Comparison of ENCODE assay signal across 9 cellular contexts in genomic region chrX:119008122-119008744, GRCh38. TPM values are rescaled to one million over a fixed set of nuclear protein-coding genes. Genes with fewer than 3 reads are reported as not detected.
DNase-seq lines count a peak whose midpoint lies in the region; ATAC-seq and TF ChIP-seq lines count a peak whose summit lies in the region.
"Had no signal": no experiment of that assay in that cellular context is flagged by ENCODE, and none has a peak within 500 bp of the region (broad histone marks: within the 10 kb centered on the region; RNA-seq: fewer than 3 reads in every experiment).

No MANE protein-coding gene starts in this region.

- no peak overlapping the region for H2BK12ac ChIP-seq in trophoblast cell (ENCODE audit: low read length)

- H3K79me2 ChIP-seq in KMS-11 (ENCODE audit: insufficient read depth, low read depth) (no peaks in the 10 kb centered on the region), trophoblast cell (ENCODE audit: control insufficient read depth, insufficient read depth, low read length, poor library complexity) (no peaks in the 10 kb centered on the region)

- H3K36me3 ChIP-seq in KMS-11 (ENCODE audit: insufficient read depth) = no peaks in the 10 kb centered on the region
- no peaks in the 10 kb centered on the region for H3K36me3 ChIP-seq in trophoblast cell (ENCODE audit: control insufficient read depth in 1 of 2, insufficient read depth in 2 of 2, low read length in 2 of 2)

- no peak overlapping the region for H2AFZ ChIP-seq in KMS-11 (ENCODE audit: low read depth)
- H2AFZ ChIP-seq in trophoblast cell (ENCODE audit: insufficient read depth, low read length, poor library complexity) = no peak overlapping the region

- POLR2A ChIA-PET in activated CD4-positive, alpha-beta T cell treated with anti-CD3 and anti-CD28 coated beads for 36 hours (lab: Charles Lee) = no interaction called here

- no peak overlapping the region for H3K9ac ChIP-seq in KMS-11
- no peak overlapping the region for H3K9ac ChIP-seq in trophoblast cell (ENCODE audit: low read length)

- H3K4me2 ChIP-seq in KMS-11 = no peak overlapping the region
- H3K4me2 ChIP-seq in trophoblast cell (ENCODE audit: low read length) = no peak overlapping the region

- ATAC-seq in activated CD4-positive, CD25-positive, alpha-beta regulatory T cell treated with anti-CD3 and anti-CD28 coated beads, Interleukin-2, amount 50 U/mL, for 24 hours = no peak
- peak; percentile 51 for ATAC-seq in activated CD4-positive, alpha-beta T cell treated with anti-CD3 and anti-CD28 coated beads for 36 hours
- no peak for ATAC-seq in HG03108 (IDR thresholded peaks at IDR 0.05; ENCODE audit: unreplicated experiment)
- ATAC-seq: activated naive CD4-positive, alpha-beta T cell treated with anti-CD3 and anti-CD28 coated beads, Interleukin-2, amount 50 U/mL, for 72 hours had no signal

- H3K4me1 ChIP-seq in KMS-11 (ENCODE audit: low read depth, poor library complexity, severe bottlenecking) (peaks cover 10% of the 10 kb centered on the region), trophoblast cell (ENCODE audit: control insufficient read depth in 1 of 2, insufficient read depth in 2 of 2, low read length in 2 of 2) (no peaks in the 10 kb centered on the region)

- TF ChIP-seq CTCF in KMS-11 (conservative IDR thresholded peaks at IDR 0.05; ENCODE audit: low read depth, low read length) (peak; percentile 66), epithelial cell of proximal tubule (conservative IDR thresholded peaks at IDR 0.05; ENCODE audit: low read depth, low read length) (peak; percentile 62)

- no peak overlapping the region for H4K91ac ChIP-seq in trophoblast cell (ENCODE audit: low read depth, low read length)

- H3K4ac ChIP-seq in trophoblast cell (ENCODE audit: low read depth, low read length) = no peak overlapping the region

- intact Hi-C loops in activated CD4-positive, alpha-beta T cell treated with anti-CD3 and anti-CD28 coated beads for 36 hours (cut with DNase I, micrococcal nuclease) = loop anchor here (1.0 to 5.0 kb wide), 2 partner anchors 161 kb away; no protein-coding TSS in a partner anchor

- H3K4me1 Mint-ChIP-seq in activated CD4-positive, alpha-beta T cell treated with anti-CD3 and anti-CD28 coated beads for 36 hours = no peaks in the 10 kb centered on the region

- H3K9me3 ChIP-seq in trophoblast cell (ENCODE audit: insufficient read depth, low read depth, low read length) = no peaks in the 10 kb centered on the region

- no peak overlapping the region for H3K18ac ChIP-seq in trophoblast cell (ENCODE audit: low read length)

- no peak overlapping the region for H2AK5ac ChIP-seq in trophoblast cell (ENCODE audit: low read length)

- no peak overlapping the region for H4K12ac ChIP-seq in trophoblast cell (ENCODE audit: low read depth, low read length)

- no peak overlapping the region for H4K8ac ChIP-seq in trophoblast cell (ENCODE audit: low read depth, low read length)

- CTCF ChIA-PET in activated CD4-positive, alpha-beta T cell treated with anti-CD3 and anti-CD28 coated beads for 36 hours (lab: Charles Lee) = interaction anchor here (0.8 to 2.2 kb wide), 8 partner anchors 8 to 159 kb away, joined by 3 to 11 read pairs (median 3); no protein-coding TSS in a partner anchor

- H3K36me3 Mint-ChIP-seq in activated CD4-positive, alpha-beta T cell treated with anti-CD3 and anti-CD28 coated beads for 36 hours (ENCODE audit: low read depth) = peaks cover 6% of the 10 kb centered on the region

- H3K14ac ChIP-seq in trophoblast cell (ENCODE audit: low read length) = no peak overlapping the region

- no peak overlapping the region for H2BK120ac ChIP-seq in trophoblast cell (ENCODE audit: insufficient read depth, low read length, poor library complexity)

- H3K27ac Mint-ChIP-seq in activated CD4-positive, alpha-beta T cell treated with anti-CD3 and anti-CD28 coated beads for 36 hours = no peak overlapping the region
- H3K27ac Mint-ChIP-seq: activated naive CD4-positive, alpha-beta T cell treated with anti-CD3 and anti-CD28 coated beads, Interleukin-2, amount 50 U/mL, for 72 hours had no signal

- H3K4me3 ChIP-seq in KMS-11 (IDR thresholded peaks at IDR 0.05; ENCODE audit: insufficient read depth, low read depth, low read length) (no peak overlapping the region), epithelial cell of proximal tubule (ENCODE audit: low read depth, low read length) (no peak overlapping the region), trophoblast cell (ENCODE audit: low read depth, low read length) (no peak overlapping the region)

- no peaks in the 10 kb centered on the region for H4K20me1 ChIP-seq in KMS-11 (ENCODE audit: insufficient read depth)

- DNase-seq in activated CD4-positive, CD25-positive, alpha-beta regulatory T cell treated with anti-CD3 and anti-CD28 coated beads, Interleukin-2, amount 50 U/mL, for 72 hours = peak; percentile 38
- peak; percentile 55 for DNase-seq in activated CD4-positive, alpha-beta T cell treated with anti-CD3 and anti-CD28 coated beads for 36 hours
- DNase-seq in epithelial cell of proximal tubule (ENCODE audit: low read depth) (no peak), trophoblast cell (peak; percentile 15 to 70), SKM-1 treated with dmso at 0.1 percent for 144 hours (lab: John Stamatoyannopoulos, UW; ENCODE audit: unreplicated experiment) (no peak)

- H3K23ac ChIP-seq in trophoblast cell (ENCODE audit: low read length) = no peak overlapping the region

- H3K27ac ChIP-seq in KMS-11 (no peak overlapping the region), trophoblast cell (ENCODE audit: low read depth, low read length) (no peak overlapping the region)

- no peak overlapping the region for H2BK5ac ChIP-seq in trophoblast cell (ENCODE audit: low read depth, low read length, poor library complexity)

- H3K79me1 ChIP-seq in trophoblast cell (ENCODE audit: low read length) = no peaks in the 10 kb centered on the region

- H3K9me3 Mint-ChIP-seq in activated CD4-positive, alpha-beta T cell treated with anti-CD3 and anti-CD28 coated beads for 36 hours (ENCODE audit: low read depth) = no peaks in the 10 kb centered on the region
- H3K9me3 Mint-ChIP-seq: activated naive CD4-positive, alpha-beta T cell treated with anti-CD3 and anti-CD28 coated beads, Interleukin-2, amount 50 U/mL, for 72 hours had no signal

- H3K27me3 ChIP-seq in KMS-11 (ENCODE audit: insufficient read depth, low read depth) (no peaks in the 10 kb centered on the region), trophoblast cell (ENCODE audit: insufficient read depth, low read length) (no peaks in the 10 kb centered on the region)

- no peaks in the 10 kb centered on the region for H3K27me3 Mint-ChIP-seq in activated CD4-positive, alpha-beta T cell treated with anti-CD3 and anti-CD28 coated beads for 36 hours

- no CpG with 5 or more reads among the region's 3 CpGs for WGBS in trophoblast cell (ENCODE audit: extremely low coverage, insufficient coverage, insufficient read length)

- H3K4me3 Mint-ChIP-seq in activated CD4-positive, alpha-beta T cell treated with anti-CD3 and anti-CD28 coated beads for 36 hours = no peak overlapping the region

RNA-seq across cellular contexts. Expression of gene LONRF3, which starts 33.8 kb away (rescaled TPM):
- 1 to 10 TPM; 1.7 to 1.9 TPM for total RNA-seq in activated CD4-positive, alpha-beta T cell treated with anti-CD3 and anti-CD28 coated beads for 36 hours
- 2.8 and 6.6 TPM in 2 replicates for total RNA-seq in epithelial cell of proximal tubule
- polyA plus RNA-seq in trophoblast cell (2013) = 0.07 and 0.08 TPM in 2 replicates

Comparison
In these comparisons a context has a peak if more than half of its experiments do, and no peak if none do; other contexts are left out.
1. DNase-seq: peak in activated CD4-positive, CD25-positive, alpha-beta regulatory T cell treated with anti-CD3 and anti-CD28 coated beads, Interleukin-2, amount 50 U/mL, for 72 hours (single experiment), activated CD4-positive, alpha-beta T cell treated with anti-CD3 and anti-CD28 coated beads for 36 hours (single experiment) and trophoblast cell (2 of 2); none in epithelial cell of proximal tubule (single experiment) and SKM-1 treated with dmso at 0.1 percent for 144 hours (single experiment).